9 cellular contexts compared by ENCODE assay signal in genomic region chr4:95362906-95363578, GRCh38.
DNase-seq lines count a peak whose midpoint lies in the region; TF ChIP-seq lines count a peak whose summit lies in the region.
"Had no signal": no experiment of that assay in that cellular context is flagged by ENCODE, and none has a peak within 500 bp of the region (broad histone marks: within the 10 kb centered on the region; RNA-seq: fewer than 3 reads in every experiment).

No MANE protein-coding gene starts in this region.

- TF ChIP-seq CTCF in C4-2B (conservative IDR thresholded peaks at IDR 0.05) (peak; percentile 35), HFF-Myc (IDR thresholded peaks at IDR 0.05; ENCODE audit: low read depth, low read length, missing control alignments) (peak; percentile 3), kidney epithelial cell (IDR thresholded peaks at IDR 0.05; ENCODE audit: insufficient read depth, low read length, poor library complexity, severe bottlenecking) (peak; percentile 14)

- peak; percentile 6 for DNase-seq in HFF-Myc (ENCODE audit: extremely low read depth, low read depth)
- no peak for DNase-seq in adipocyte (ENCODE audit: low read depth)
- DNase-seq in kidney epithelial cell (ENCODE audit: low read depth) = no peak
- DNase-seq in NOMO-1 treated with DMSO at 0.1 percent for 48 hours (lab: John Stamatoyannopoulos, UW; ENCODE audit: unreplicated experiment) = no peak
- DNase-seq in GDM1 (lab: John Stamatoyannopoulos, UW) = no peak
- no peak for DNase-seq in stimulated activated CD4-positive, alpha-beta T cell treated with anti-CD3 and anti-CD28 coated beads, Interleukin-4, amount 100 ng/mL, for 4 hours
- DNase-seq in retina = no peak
- DNase-seq: stimulated activated naive CD4-positive, alpha-beta T cell had no signal

- no peaks in the 10 kb centered on the region for H3K9me3 ChIP-seq in adipocyte (ENCODE audit: control insufficient read depth, low read length)

- H3K4me3 ChIP-seq in HFF-Myc (replicated peaks; ENCODE audit: low read depth, low read length) (no peak overlapping the region), adipocyte (ENCODE audit: low read length) (peak overlapping the region; percentile 25), kidney epithelial cell (ENCODE audit: low read depth, low read length) (no peak overlapping the region)

- no peaks in the 10 kb centered on the region for H3K36me3 ChIP-seq in adipocyte (ENCODE audit: control insufficient read depth, insufficient read depth, low read length, severe bottlenecking)
- no peaks in the 10 kb centered on the region for H3K36me3 ChIP-seq in kidney epithelial cell (ENCODE audit: control insufficient read depth, insufficient read depth, low read length)

- peaks cover 5% of the 10 kb centered on the region for H3K4me1 ChIP-seq in adipocyte (ENCODE audit: control insufficient read depth, insufficient read depth, low read length)

- H3K27me3 ChIP-seq in adipocyte (replicated peaks; ENCODE audit: control insufficient read depth, insufficient read depth, low read length) (no peaks in the 10 kb centered on the region), kidney epithelial cell (ENCODE audit: control insufficient read depth, insufficient read depth, low read length) (no peaks in the 10 kb centered on the region)

- H3K9ac ChIP-seq in adipocyte (ENCODE audit: low read length) = no peak overlapping the region

- no peak overlapping the region for H3K27ac ChIP-seq in C4-2B
